1 cellular context compared by ENCODE assay signal in the genomic region with DNA sequence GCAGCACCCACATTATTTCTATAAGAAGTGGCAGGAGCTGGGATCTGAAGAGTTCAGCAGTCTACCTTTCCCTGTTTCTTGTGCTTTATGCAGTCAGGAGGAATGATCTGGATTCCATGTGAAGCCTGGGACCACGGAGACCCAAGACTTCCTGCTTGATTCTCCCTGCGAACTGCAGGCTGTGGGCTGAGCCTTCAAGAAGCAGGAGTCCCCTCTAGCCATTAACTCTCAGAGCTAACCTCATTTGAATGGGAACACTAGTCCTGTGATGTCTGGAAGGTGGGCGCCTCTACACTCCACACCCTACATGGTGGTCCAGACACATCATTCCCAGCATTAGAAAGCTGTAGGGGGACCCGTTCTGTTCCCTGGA.
TF ChIP-seq lines count a peak whose summit lies in the region.

No MANE protein-coding gene starts in this region.

TF ChIP-seq in H1, 55 proteins besides CTCF, POLR2A, EP300 and RAD21:
- no peak for TF ChIP-seq JUND (IDR thresholded peaks at IDR 0.05; ENCODE audit: low read length)
- no peak for TF ChIP-seq SP2 (IDR thresholded peaks at IDR 0.05; ENCODE audit: low read length)
